Comparison of ENCODE assay signal across 30 cellular contexts in the genomic region with DNA sequence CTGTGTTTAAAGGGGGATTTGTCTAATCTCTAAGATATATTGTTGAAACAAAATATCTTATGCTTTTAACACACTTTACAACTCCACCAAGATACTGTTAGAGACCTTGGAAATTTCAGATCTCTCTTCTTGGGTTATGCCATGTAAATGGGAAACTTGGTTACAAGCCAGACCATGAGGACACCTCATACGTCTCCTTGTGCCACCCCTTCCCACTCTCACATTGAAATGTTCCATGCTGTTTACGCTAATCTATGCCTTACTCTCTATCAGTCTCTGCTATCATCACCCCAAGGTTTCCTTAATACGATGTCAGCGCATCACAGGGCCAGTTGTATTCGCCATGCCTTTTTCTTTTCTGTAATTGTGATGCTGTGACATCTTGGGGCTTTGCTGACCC. TPM values are rescaled to one million over a fixed set of nuclear protein-coding genes. Genes with fewer than 3 reads are reported as not detected.
"Had no signal": no experiment of that assay in that cellular context is flagged by ENCODE, and none has a peak within 500 bp of the region (broad histone marks: within the 10 kb centered on the region; RNA-seq: fewer than 3 reads in every experiment).

No MANE protein-coding gene starts in this region.

- H3K36me3 ChIP-seq: neutrophil, ovary, right lobe of liver, sigmoid colon, stomach, thoracic aorta, thyroid gland, upper lobe of right lung, uterus had no signal

- H3K4me1 Mint-ChIP-seq: nephron progenitor cell, neural crest cell had no signal

- H3K4me1 ChIP-seq: parathyroid adenoma, psoas muscle, right lobe of liver, sigmoid colon, stomach, thyroid gland, tibial nerve, upper lobe of right lung, uterus had no signal

- DNase-seq: naive thymus-derived CD4-positive, alpha-beta T cell; natural killer cell; nephron progenitor cell; nucleus accumbens; ovary; posterior cingulate gyrus; psoas muscle; right lobe of liver; sigmoid colon; small intestine; stimulated activated CD4-positive, alpha-beta T cell treated with anti-CD3 and anti-CD28 coated beads, Interleukin-15, amount 100 ng/mL, for 24 hours; stimulated activated CD4-positive, alpha-beta T cell treated with anti-CD3 and anti-CD28 coated beads, Interleukin-2, amount 100 ng/mL, for 24 hours; stimulated activated CD4-positive, alpha-beta T cell treated with anti-CD3 and anti-CD28 coated beads, Interleukin-2, amount 100 ng/mL, for 48 hours; stimulated activated CD4-positive, alpha-beta T cell treated with anti-CD3 and anti-CD28 coated beads, Interleukin-4, amount 100 ng/mL, for 24 hours; stimulated activated naive B cell treated with anti-CD40 and anti-IgM and Interleukin-4, amounts not matched to agents 10 μg/mL and 1 μg/mL and 100 μg/mL, for 72 hours; stimulated activated naive CD4-positive, alpha-beta T cell treated with Interleukin-2 at 50 U/mL for 16 hours; stomach; thyroid gland; trophoblast cell; upper lobe of right lung; uterus had no signal

- ATAC-seq: naive thymus-derived CD4-positive, alpha-beta T cell; natural killer cell; psoas muscle; right cardiac atrium; right lobe of liver; stimulated activated effector memory CD8-positive, alpha-beta T cell treated with anti-CD3 and anti-CD28 coated beads, Interleukin-12 subunit alpha, Interleukin-12 subunit beta, amount 100 ng/mL, for 72 hours; stimulated activated naive B cell treated with anti-CD40 and anti-IgM and Interleukin-4, amounts not matched to agents 10 μg/mL and 1 μg/mL and 100 μg/mL, for 72 hours; upper lobe of right lung had no signal

- H3K4me3 Mint-ChIP-seq: naive thymus-derived CD4-positive, alpha-beta T cell; natural killer cell; nephron progenitor cell; neural crest cell; stimulated activated effector memory CD8-positive, alpha-beta T cell treated with anti-CD3 and anti-CD28 coated beads, Interleukin-12 subunit alpha, Interleukin-12 subunit beta, amount 100 ng/mL, for 72 hours; stimulated activated naive B cell treated with anti-CD40 and anti-IgM and Interleukin-4, amounts not matched to agents 10 μg/mL and 1 μg/mL and 100 μg/mL, for 72 hours; stimulated activated naive CD8-positive, alpha-beta T cell treated with anti-CD3 and anti-CD28 coated beads, Interleukin-15, Interleukin-2, amounts not matched to agents 100 ng/mL and 50 ng/mL, for 24 hours had no signal

- H3K9ac ChIP-seq: parathyroid adenoma had no signal

- H2AFZ ChIP-seq: parathyroid adenoma had no signal

- H3K27ac Mint-ChIP-seq: naive thymus-derived CD4-positive, alpha-beta T cell; natural killer cell; nephron progenitor cell; progenitor cell of endocrine pancreas; stimulated activated effector memory CD8-positive, alpha-beta T cell treated with anti-CD3 and anti-CD28 coated beads, Interleukin-12 subunit alpha, Interleukin-12 subunit beta, amount 100 ng/mL, for 72 hours; stimulated activated naive B cell treated with anti-CD40 and anti-IgM and Interleukin-4, amounts not matched to agents 10 μg/mL and 1 μg/mL and 100 μg/mL, for 72 hours; stimulated activated naive CD8-positive, alpha-beta T cell treated with anti-CD3 and anti-CD28 coated beads, Interleukin-15, Interleukin-2, amounts not matched to agents 100 ng/mL and 50 ng/mL, for 24 hours had no signal

- H3K9me3 ChIP-seq: neutrophil, ovary, psoas muscle, right lobe of liver, sigmoid colon, stomach, thoracic aorta, thyroid gland, tibial nerve, upper lobe of right lung, uterus had no signal

- H3K4me3 ChIP-seq: ovary, psoas muscle, right lobe of liver, sigmoid colon, stomach, thoracic aorta, thyroid gland, tibial nerve, upper lobe of right lung, uterus had no signal

- H3K36me3 Mint-ChIP-seq: natural killer cell; stimulated activated effector memory CD8-positive, alpha-beta T cell treated with anti-CD3 and anti-CD28 coated beads, Interleukin-12 subunit alpha, Interleukin-12 subunit beta, amount 100 ng/mL, for 72 hours; stimulated activated naive B cell treated with anti-CD40 and anti-IgM and Interleukin-4, amounts not matched to agents 10 μg/mL and 1 μg/mL and 100 μg/mL, for 72 hours had no signal

- H3K27me3 ChIP-seq: neutrophil, ovary, right lobe of liver, thyroid gland, tibial nerve, upper lobe of right lung, uterus had no signal

- H3K9me3 Mint-ChIP-seq: naive thymus-derived CD4-positive, alpha-beta T cell; natural killer cell; nephron progenitor cell; neural crest cell; stimulated activated effector memory CD8-positive, alpha-beta T cell treated with anti-CD3 and anti-CD28 coated beads, Interleukin-12 subunit alpha, Interleukin-12 subunit beta, amount 100 ng/mL, for 72 hours; stimulated activated naive B cell treated with anti-CD40 and anti-IgM and Interleukin-4, amounts not matched to agents 10 μg/mL and 1 μg/mL and 100 μg/mL, for 72 hours; stimulated activated naive CD8-positive, alpha-beta T cell treated with anti-CD3 and anti-CD28 coated beads, Interleukin-15, Interleukin-2, amounts not matched to agents 100 ng/mL and 50 ng/mL, for 24 hours had no signal

- H3K27ac ChIP-seq: neutrophil, ovary, parathyroid adenoma, psoas muscle, right lobe of liver, sigmoid colon, stomach, thoracic aorta, thyroid gland, tibial nerve, upper lobe of right lung, uterus had no signal

RNA-seq across cellular contexts. Expression of gene DEGS2, which starts 13.4 kb away (rescaled TPM):
- total RNA-seq: neural crest cell had no signal
